Comparison of ENCODE assay signal across 8 cellular contexts in genomic region chr10:104123397-104123796, GRCh38. TPM values are rescaled to one million over a fixed set of nuclear protein-coding genes. Genes with fewer than 3 reads are reported as not detected.
DNase-seq lines count a peak whose midpoint lies in the region; ATAC-seq and TF ChIP-seq lines count a peak whose summit lies in the region.

No MANE protein-coding gene starts in this region.

- DNase-seq in AG08395 (ENCODE audit: low spot score), result peak; percentile 41
- no peak for DNase-seq in T-cell
- DNase-seq in GDM1 (lab: John Stamatoyannopoulos, UW), result no peak
- no peak for DNase-seq in NCI-H524 treated with DMSO at 0.1 percent for 48 hours (lab: John Stamatoyannopoulos, UW)
- DNase-seq in spleen, result no peak

- CTCF ChIA-PET in T-cell (lab: Charles Lee), result interaction anchor here (0.5 to 1.6 kb wide), 6 partner anchors 51 to 236 kb away, joined by 3 to 7 read pairs (median 4); no protein-coding TSS in a partner anchor

- no peaks in the 10 kb centered on the region for H3K27me3 Mint-ChIP-seq in T-cell

- H3K4me1 ChIP-seq in iPS-20b (ENCODE audit: insufficient read depth, low read length) (peaks cover 20% of the 10 kb centered on the region; the same call in 1 of the 2 replicates), spleen (peaks cover 6 to 31% (median 20%) of the 10 kb centered on the region in 6 donors)

- TF ChIP-seq CTCF in GM12873 (IDR thresholded peaks at IDR 0.05; ENCODE audit: insufficient read depth, low read depth, low read length, missing control alignments), result peak; percentile 21
- TF ChIP-seq CTCF in spleen (IDR thresholded peaks at IDR 0.05 in 8 of 11, conservative IDR thresholded peaks at IDR 0.05 in 3 of 11), result no peak

- no peak overlapping the region for H3K9ac ChIP-seq in iPS-20b (ENCODE audit: low read depth, low read length)

- H3K9me3 Mint-ChIP-seq in T-cell, result no peaks in the 10 kb centered on the region

- peak overlapping the region; percentile 23 to 67 for H3K27ac Mint-ChIP-seq in T-cell

- H3K4me3 ChIP-seq in iPS-20b (ENCODE audit: low read length), result peak overlapping the region; percentile 85; the same call in 1 of the 2 replicates
- H3K4me3 ChIP-seq in spleen, result no peak overlapping the region

- TF ChIP-seq POLR2A in spleen (IDR thresholded peaks at IDR 0.05), result no peak

- POLR2A ChIA-PET in T-cell (lab: Charles Lee), result no interaction called here

- intact Hi-C loops in spleen (cut with DNase I; ENCODE audit: low total_unique reads), result loop anchor here (10.0 kb wide), 2 partner anchors 159 to 209 kb away; partner anchors contain the start of genes SLK and STN1

- H3K9me3 ChIP-seq in iPS-20b (ENCODE audit: insufficient read depth, low read depth, low read length) (no peaks in the 10 kb centered on the region), spleen (no peaks in the 10 kb centered on the region)

- no peaks in the 10 kb centered on the region for H3K36me3 ChIP-seq in iPS-20b (ENCODE audit: insufficient read depth, low read depth, low read length)
- H3K36me3 ChIP-seq in spleen, result peaks cover 0 to 22% (median 6%) of the 10 kb centered on the region in 6 donors

- 70 to 80% (median 79%) methylated on average over 1 of the region's 1 CpG for WGBS in spleen, 5 donors

- H3K27ac ChIP-seq in iPS-20b (ENCODE audit: low read length), result no peak overlapping the region
- H3K27ac ChIP-seq in spleen, result no peak overlapping the region

- H3K4me3 Mint-ChIP-seq in T-cell, result peak overlapping the region; percentile 90 to 93 (median 92)

- peaks cover 19% of the 10 kb centered on the region for H3K36me3 Mint-ChIP-seq in T-cell

- H3K27me3 ChIP-seq in iPS-20b (ENCODE audit: insufficient read depth, low read length), result no peaks in the 10 kb centered on the region
- H3K27me3 ChIP-seq in spleen (replicated peaks in 1 of 7), result no peaks in the 10 kb centered on the region

- ATAC-seq in T-cell (replicated peaks in 1 of 4), result no peak
- ATAC-seq in HG03175 (IDR thresholded peaks at IDR 0.05; ENCODE audit: unreplicated experiment), result no peak

- H3K4me1 Mint-ChIP-seq in T-cell, result peaks cover 24 to 32% (median 26%) of the 10 kb centered on the region in 3 donors

RNA-seq across cellular contexts. Expression of gene SFR1, which starts 1.4 kb away (rescaled TPM):
- total RNA-seq in T-cell (10 to 100 TPM in 2 of 5 donors, 1 to 10 TPM in 3; 9.0 to 11.3 (median 9.7) TPM), spleen (10 to 100 TPM in 2 of 7 donors, 1 to 10 TPM in 5; 7.5 to 13.2 (median 9.1) TPM)
- polyA plus RNA-seq in spleen, result 1 to 10 TPM; 7.8 to 9.9 (median 9.8) TPM

RNA-seq across cellular contexts. Expression of gene COL17A1, which starts 37.7 kb away (rescaled TPM):
- total RNA-seq in T-cell (under 1 TPM in 1 of 5 donors, not detected in 4; 0.16 TPM), spleen (1 to 10 TPM in 6 of 7 donors, under 1 TPM in 1; 0.52 to 5.9 (median 1.8) TPM)
- polyA plus RNA-seq in spleen, result 1 to 10 TPM in 2 of 3 donors, under 1 TPM in 1; 0.50 to 2.0 (median 1.3) TPM
